ENCODE assay signal across 1 cellular context in the genomic region with DNA sequence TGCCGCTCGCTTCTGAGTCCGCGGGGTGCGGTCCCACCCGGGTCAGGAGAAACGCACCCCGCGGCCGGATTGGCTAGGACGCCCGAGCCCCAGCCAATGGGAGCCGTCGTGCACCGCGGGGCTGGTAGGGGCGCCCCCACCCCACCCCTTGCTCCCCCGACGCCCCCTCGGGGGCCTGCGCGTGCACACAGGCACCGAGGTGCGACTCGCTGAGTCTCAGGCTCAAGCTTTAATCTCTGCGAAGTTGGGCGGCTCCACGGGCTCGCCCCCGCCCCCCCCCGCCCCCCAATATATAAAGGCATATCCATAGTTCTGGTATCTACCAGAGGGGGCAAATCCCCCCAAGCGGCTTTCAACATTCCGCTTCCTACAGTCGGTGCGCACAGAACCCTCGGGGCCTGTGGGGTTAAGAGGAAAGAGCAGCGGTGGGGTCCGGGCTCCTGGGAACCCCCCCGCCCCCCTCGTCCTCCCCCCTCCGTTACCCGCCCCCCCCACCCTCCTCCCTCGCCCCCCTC.
TF ChIP-seq lines count a peak whose summit lies in the region.

A gene with protein sequence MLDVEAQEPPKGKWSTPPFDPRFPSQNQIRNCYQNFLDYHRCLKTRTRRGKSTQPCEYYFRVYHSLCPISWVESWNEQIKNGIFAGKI (minus strand): TSS at position 22 of the 515 bp plus-strand sequence. CDS start 198 bp downstream, outside the sequence.

TF ChIP-seq in HCT116, 20 proteins besides CTCF, POLR2A, EP300 and RAD21 (continued from another document):
- TF ChIP-seq JUND (IDR thresholded peaks at IDR 0.05) (no peak), EZH2phosphoT487 (IDR thresholded peaks at IDR 0.05; ENCODE audit: borderline replicate concordance) (no peak), EGR1 (IDR thresholded peaks at IDR 0.05; ENCODE audit: low read depth) (no peak)
- TF ChIP-seq, protein P1, sequence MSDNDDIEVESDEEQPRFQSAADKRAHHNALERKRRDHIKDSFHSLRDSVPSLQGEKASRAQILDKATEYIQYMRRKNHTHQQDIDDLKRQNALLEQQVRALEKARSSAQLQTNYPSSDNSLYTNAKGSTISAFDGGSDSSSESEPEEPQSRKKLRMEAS (IDR thresholded peaks at IDR 0.05): no peak
